In genomic region chr3:97971679-97972567, GRCh38 we compare ENCODE assay signal across 8 cellular contexts. TPM values are rescaled to one million over a fixed set of nuclear protein-coding genes. Genes with fewer than 3 reads are reported as not detected.
DNase-seq lines count a peak whose midpoint lies in the region; ATAC-seq and TF ChIP-seq lines count a peak whose summit lies in the region.

RIOX2 (minus strand) TSS chr3:97972431; CDS start chr3:97967593, 4,838 bp downstream.

- CTCF ChIA-PET in CD4-positive, alpha-beta memory T cell (lab: Charles Lee; ENCODE audit: partially characterized antibody), result interaction anchor here (0.7 to 2.0 kb wide), 13 partner anchors 18 to 207 kb away, joined by 3 to 12 read pairs (median 3); partner anchors contain the start of genes ARL6 and CRYBG3

- H3K27me3 ChIP-seq in CD4-positive, alpha-beta memory T cell (ENCODE audit: insufficient read depth, low read length), result no peaks in the 10 kb centered on the region
- peaks cover 4% of the 10 kb centered on the region for H3K27me3 ChIP-seq in NT2/D1 (ENCODE audit: insufficient read depth, insufficient read length)

- peak within 1 kb of the TSS; percentile 41 for H3K27ac ChIP-seq in CD4-positive, alpha-beta memory T cell (ENCODE audit: low read depth, low read length)

- H3K9ac ChIP-seq in NT2/D1 (ENCODE audit: insufficient read length, low read depth), result peak within 1 kb of the TSS; percentile 88

- peak within 1 kb of the TSS in 1 of 2 donors; percentile 54 for H3K4me3 ChIP-seq in CD4-positive, alpha-beta memory T cell (ENCODE audit: low read length in 2 of 2)
- H3K4me3 ChIP-seq in NT2/D1 (ENCODE audit: insufficient read length, low read depth) (peak within 1 kb of the TSS; percentile 60), epithelial cell of esophagus (ENCODE audit: low read length) (peak within 1 kb of the TSS; percentile 61)

- TF ChIP-seq CTCF in epithelial cell of esophagus (IDR thresholded peaks at IDR 0.05; ENCODE audit: insufficient read depth, low read depth, low read length, missing control alignments), result no peak

- H3K9me3 ChIP-seq in CD4-positive, alpha-beta memory T cell (ENCODE audit: control insufficient read depth in 1 of 2, low read length in 2 of 2), result no peaks in the 10 kb centered on the region
- no peaks in the 10 kb centered on the region for H3K9me3 ChIP-seq in NT2/D1 (ENCODE audit: insufficient read depth, low read length)

- H3K4me1 Mint-ChIP-seq in CD4-positive, alpha-beta memory T cell, result peaks cover 39 to 70% (median 55%) of the 10 kb centered on the region in 4 donors

- H3K27me3 Mint-ChIP-seq in CD4-positive, alpha-beta memory T cell, result no peaks in the 10 kb centered on the region

- ATAC-seq in GM19351 (IDR thresholded peaks at IDR 0.05; ENCODE audit: unreplicated experiment) (peak; percentile 83), HG03521 (IDR thresholded peaks at IDR 0.05; ENCODE audit: unreplicated experiment) (peak; percentile 92)

- intact Hi-C loops in CD4-positive, alpha-beta memory T cell (cut with micrococcal nuclease), result loop anchor here (1.0 to 5.0 kb wide), 5 partner anchors 51 to 620 kb away; partner anchors contain the start of gene CPOX

- H3K9me3 Mint-ChIP-seq in CD4-positive, alpha-beta memory T cell, result no peaks in the 10 kb centered on the region

- H3K4me3 Mint-ChIP-seq in CD4-positive, alpha-beta memory T cell, result peak within 1 kb of the TSS; percentile 88 to 96 (median 94)

- no peaks in the 10 kb centered on the region for H3K36me3 ChIP-seq in CD4-positive, alpha-beta memory T cell (ENCODE audit: insufficient read depth, low read length)
- H3K36me3 ChIP-seq in NT2/D1 (ENCODE audit: insufficient read depth, insufficient read length, low read length), result peaks cover 7% of the 10 kb centered on the region

- POLR2A ChIA-PET in CD4-positive, alpha-beta memory T cell (lab: Charles Lee; ENCODE audit: partially characterized antibody), result interaction anchor here (0.6 to 1.5 kb wide), 5 partner anchors 19 to 207 kb away, joined by 3 to 12 read pairs (median 4); partner anchors contain the start of genes ARL6 and CRYBG3

- peaks cover 46% of the 10 kb centered on the region for H3K4me1 ChIP-seq in CD4-positive, alpha-beta memory T cell (ENCODE audit: insufficient read depth, low read length)
- H3K4me1 ChIP-seq in NT2/D1 (ENCODE audit: insufficient read depth, insufficient read length), result no peaks in the 10 kb centered on the region

- H3K36me3 Mint-ChIP-seq in CD4-positive, alpha-beta memory T cell, result peaks cover 7% of the 10 kb centered on the region in 2 donors

- DNase-seq in CD4-positive, alpha-beta memory T cell, result peak; percentile 74 to 84 (median 80)
- DNase-seq in NT2/D1 (ENCODE audit: low read depth, low spot score) (peak; percentile 25), epithelial cell of esophagus (ENCODE audit: low read depth) (peak; percentile 92), mucosa of gallbladder (ENCODE audit: low spot score) (peak; percentile 72)
- DNase-seq in activated CD8-positive, alpha-beta memory T cell treated with anti-CD3 and anti-CD28 coated beads, Interleukin-2, amount 50 U/mL, for 4 hours, result peak; percentile 79
- peak; percentile 80 for DNase-seq in stimulated activated CD8-positive, alpha-beta memory T cell treated with anti-CD3 and anti-CD28 coated beads, Interleukin-4, amount 100 ng/mL, for 48 hours

- H3K27ac Mint-ChIP-seq in CD4-positive, alpha-beta memory T cell, result peak within 1 kb of the TSS; percentile 91 to 96 (median 95)

RNA-seq across cellular contexts. Expression of gene RIOX2, which starts in this region (rescaled TPM):
- 10 to 100 TPM; 32.2 to 35.5 TPM for total RNA-seq in CD4-positive, alpha-beta memory T cell
- polyA plus RNA-seq in CD4-positive, alpha-beta memory T cell, result 10 to 100 TPM; 39.2 to 43.0 TPM
- total RNA-seq in mucosa of gallbladder, result 18.6 TPM

Comparison
In these comparisons a context has a peak if more than half of its experiments do, and no peak if none do; other contexts are left out.
1. DNase-seq: peak in every context shown above with its lines; median percentile 92 in epithelial cell of esophagus; 80 in CD4-positive, alpha-beta memory T cell; 80 in stimulated activated CD8-positive, alpha-beta memory T cell treated with anti-CD3 and anti-CD28 coated beads, Interleukin-4, amount 100 ng/mL, for 48 hours; 79 in activated CD8-positive, alpha-beta memory T cell treated with anti-CD3 and anti-CD28 coated beads, Interleukin-2, amount 50 U/mL, for 4 hours; 72 in mucosa of gallbladder; 25 in NT2/D1.